23 cellular contexts compared by ENCODE assay signal in the genomic region with DNA sequence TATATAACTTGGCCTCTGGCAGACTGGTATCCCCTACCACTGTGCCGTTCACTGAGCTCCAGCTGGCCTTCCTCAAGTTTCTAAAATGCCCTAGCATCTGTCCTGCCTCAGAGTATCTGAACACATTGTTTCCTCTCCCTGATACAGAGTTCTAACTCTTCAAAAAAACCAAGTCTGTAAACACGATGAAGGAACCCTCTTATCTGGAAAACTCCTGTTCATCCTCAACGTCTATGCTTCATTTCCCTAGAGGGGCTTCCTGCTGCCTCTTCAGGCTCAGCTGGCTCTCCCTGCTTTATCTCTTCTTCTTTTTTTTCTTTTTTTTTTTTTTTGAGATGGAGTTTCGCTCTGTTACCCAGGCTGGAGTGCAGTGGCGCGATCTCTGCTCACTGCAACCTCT. TPM values are rescaled to one million over a fixed set of nuclear protein-coding genes. Genes with fewer than 3 reads are reported as not detected.
"Had no signal": no experiment of that assay in that cellular context is flagged by ENCODE, and none has a peak within 500 bp of the region (broad histone marks: within the 10 kb centered on the region; RNA-seq: fewer than 3 reads in every experiment).

No MANE protein-coding gene starts in this region.

- H3K27ac Mint-ChIP-seq: effector memory CD8-positive, alpha-beta T cell; stimulated activated effector memory CD8-positive, alpha-beta T cell treated with anti-CD3 and anti-CD28 coated beads, Interleukin-12 subunit alpha, Interleukin-12 subunit beta, amount 100 ng/mL, for 72 hours had no signal

- H3K9me3 ChIP-seq: esophagus squamous epithelium, left lung, lower lobe of right lung, prostate gland, right atrium auricular region, sigmoid colon, stomach, thyroid gland, vagina had no signal

- FAIRE-seq: endometrium, frontal cortex, kidney had no signal

- H3K4me3 ChIP-seq: esophagus squamous epithelium, left lung, lower lobe of right lung, prostate gland, right atrium auricular region, sigmoid colon, stomach, thyroid gland, vagina had no signal

- H3K9me3 Mint-ChIP-seq: effector memory CD8-positive, alpha-beta T cell; naive thymus-derived CD8-positive, alpha-beta T cell; nephron progenitor cell; stimulated activated effector memory CD8-positive, alpha-beta T cell treated with anti-CD3 and anti-CD28 coated beads, Interleukin-12 subunit alpha, Interleukin-12 subunit beta, amount 100 ng/mL, for 72 hours had no signal

- ATAC-seq: effector memory CD8-positive, alpha-beta T cell; left lung; lower lobe of right lung; naive thymus-derived CD8-positive, alpha-beta T cell; stimulated activated effector memory CD8-positive, alpha-beta T cell treated with anti-CD3 and anti-CD28 coated beads, Interleukin-12 subunit alpha, Interleukin-12 subunit beta, amount 100 ng/mL, for 72 hours had no signal

- DNase-seq: cortex of kidney; effector memory CD8-positive, alpha-beta T cell; esophagus squamous epithelium; kidney; left lung; lower lobe of right lung; naive thymus-derived CD8-positive, alpha-beta T cell; nephron progenitor cell; nucleus accumbens; sigmoid colon; stimulated activated CD4-positive, alpha-beta T cell treated with anti-CD3 and anti-CD28 coated beads, Interleukin-2, amount 100 ng/mL, for 24 hours; stimulated activated CD4-positive, alpha-beta T cell treated with anti-CD3 and anti-CD28 coated beads, Interleukin-4, amount 100 ng/mL, for 24 hours; stimulated activated naive CD4-positive, alpha-beta T cell treated with Interleukin-2 at 50 U/mL for 16 hours; stomach; thyroid gland; trophoblast cell had no signal

- H3K27me3 ChIP-seq: esophagus squamous epithelium, left lung, right atrium auricular region, sigmoid colon, stomach, thyroid gland, vagina had no signal

- H3K27ac ChIP-seq: esophagus squamous epithelium, left lung, lower lobe of right lung, prostate gland, right atrium auricular region, sigmoid colon, stomach, thyroid gland, vagina had no signal

- H3K27me3 Mint-ChIP-seq: effector memory CD8-positive, alpha-beta T cell; naive thymus-derived CD8-positive, alpha-beta T cell had no signal

- H3K4me3 Mint-ChIP-seq: effector memory CD8-positive, alpha-beta T cell; naive thymus-derived CD8-positive, alpha-beta T cell; nephron progenitor cell; stimulated activated effector memory CD8-positive, alpha-beta T cell treated with anti-CD3 and anti-CD28 coated beads, Interleukin-12 subunit alpha, Interleukin-12 subunit beta, amount 100 ng/mL, for 72 hours had no signal

RNA-seq across cellular contexts. Expression of a gene that starts 26.3 kb away (rescaled TPM):
- total RNA-seq: temporal lobe, vagina had no signal
